Comparison of ENCODE assay signal across 12 cellular contexts in genomic region chr5:53037141-53037859, GRCh38. TPM values are rescaled to one million over a fixed set of nuclear protein-coding genes. Genes with fewer than 3 reads are reported as not detected.
A peak's percentile ranks its signal among the peaks of the same experiment; 100 is the strongest.
DNase-seq lines count a peak whose midpoint lies in the region; ATAC-seq, FAIRE-seq and TF ChIP-seq lines count a peak whose summit lies in the region.
"Had no signal": no experiment of that assay in that cellular context is flagged by ENCODE, and none has a peak within 500 bp of the region (broad histone marks: within the 10 kb centered on the region; RNA-seq: fewer than 3 reads in every experiment).

No MANE protein-coding gene starts in this region.

- 33% methylated on average over 3 of the region's 3 CpGs for WGBS in A549 (ENCODE audit: missing lambda C conversion rate)

- H3K27me3 Mint-ChIP-seq in mesothelial cell of epicardium (ENCODE audit: low read depth): no peaks in the 10 kb centered on the region

- intact Hi-C loops in Right ventricle myocardium inferior (cut with DNase I): loop anchor here (10.0 kb wide), 1 partner anchor 52 kb away; the partner anchor contains the start of gene ITGA2

- ATAC-seq in A549 (peak; percentile 71 to 79), Right ventricle myocardium inferior (no peak)

- no peaks in the 10 kb centered on the region for H3K9me3 ChIP-seq in A549

- H3K4me2 ChIP-seq in A549: peak overlapping the region; percentile 59

- TF ChIP-seq EP300 in A549 (IDR thresholded peaks at IDR 0.05): no peak

- CTCF ChIA-PET in A549 (lab: Yijun Ruan, JAX): interaction anchor here (1.0 to 7.3 kb wide), 5 partner anchors 7 to 89 kb away, joined by 3 to 43 read pairs (median 16); partner anchors contain the start of gene ITGA2

- POLR2A ChIA-PET in A549 (lab: Yijun Ruan, JAX): interaction anchor here (1.0 kb wide), 2 partner anchors 48 to 61 kb away, joined by 3 read pairs; partner anchors contain the start of gene ITGA2

- FAIRE-seq in A549 (lab: Jason Lieb, UNC): peak; percentile 56
- FAIRE-seq: GM12891 had no signal

- no peaks in the 10 kb centered on the region for H3K36me3 Mint-ChIP-seq in mesothelial cell of epicardium

- no peak for TF ChIP-seq POLR2A in A549 (IDR thresholded peaks at IDR 0.05; ENCODE audit: low read length)

- no peak overlapping the region for H3K4me3 Mint-ChIP-seq in mesothelial cell of epicardium

- H3K4me1 Mint-ChIP-seq in mesothelial cell of epicardium: peaks cover 19% of the 10 kb centered on the region

- DNase-seq in A549 (ENCODE audit: low read depth in 1 of 2, low spot score in 1 of 2) (peak; percentile 40 to 60), M059J (ENCODE audit: low read depth) (peak; percentile 85), brain pericyte (ENCODE audit: low read depth, low spot score) (peak; percentile 20), mesothelial cell of epicardium (ENCODE audit: low spot score in 2 of 2, unreplicated experiment in 2 of 2) (no peak), T-helper 2 cell (no peak), ecto neural progenitor cell (ENCODE audit: low spot score) (no peak), Right ventricle myocardium inferior (ENCODE audit: missing footprints) (no peak)
- DNase-seq in stimulated activated CD4-positive, alpha-beta T cell treated with anti-CD3 and anti-CD28 coated beads, Interleukin-4, amount 100 ng/mL, for 1 hour: no peak
- DNase-seq: activated CD4-positive, alpha-beta T cell treated with anti-CD3 and anti-CD28 coated beads for 4 hours; central memory CD4-positive, alpha-beta T cell; NCI-H1436 treated with DMSO at 0.1 percent for 48 hours had no signal

- TF ChIP-seq CTCF in A549 (IDR thresholded peaks at IDR 0.05) (no peak), mesothelial cell of epicardium (IDR thresholded peaks at IDR 0.05; ENCODE audit: unreplicated experiment) (no peak)

- TF ChIP-seq RAD21 in A549 (conservative IDR thresholded peaks at IDR 0.05 in 1 of 2, IDR thresholded peaks at IDR 0.05 in 1 of 2): no peak

- no peak overlapping the region for H3K4me3 ChIP-seq in A549

- no peaks in the 10 kb centered on the region for H3K9me3 Mint-ChIP-seq in mesothelial cell of epicardium

- peak overlapping the region; percentile 8 for H3K27ac Mint-ChIP-seq in mesothelial cell of epicardium

- peaks cover 59% of the 10 kb centered on the region for H3K4me1 ChIP-seq in A549

- peak overlapping the region; percentile 46 to 70 for H3K27ac ChIP-seq in A549

TF ChIP-seq in A549, 52 proteins besides CTCF, POLR2A, EP300 and RAD21:
- peak; percentile 23 to 28; a peak in 2 of 4 replicates for TF ChIP-seq CEBPB (IDR thresholded peaks at IDR 0.05)
- TF ChIP-seq HES2 (IDR thresholded peaks at IDR 0.05): no peak
- peak; percentile 16; the same call in 1 of the 2 replicates for TF ChIP-seq FOSL2 (IDR thresholded peaks at IDR 0.05)
- TF ChIP-seq FOSL2 (CRISPR knock-in tag; IDR thresholded peaks at IDR 0.05): peak; percentile 76
- TF ChIP-seq JUNB (IDR thresholded peaks at IDR 0.05): peak; percentile 56; the same call in 1 of the 2 replicates
- no peak for TF ChIP-seq MAFK (IDR thresholded peaks at IDR 0.05; ENCODE audit: partially characterized antibody)

RNA-seq across cellular contexts. Expression of gene ITGA2, which starts 48.1 kb away (rescaled TPM):
- polyA plus RNA-seq in A549 (2011; rRNA removed) (28.0 and 29.7 TPM in 2 replicates), A549 (2017; fragmentation: RNase III; extraction: RNeasy Plus Mini Kit Qiagen cat#74134 plus additional on column Dnase treatment) (8.5 to 9.7 TPM (median 9.3 TPM) in 3 replicates)
- 1.7 and 2.2 TPM in 2 replicates for polyA plus RNA-seq in A549 (2012; cell fraction: cytosol; rRNA removed)
- 2.7 and 3.4 TPM in 2 replicates for polyA plus RNA-seq in A549 (2012; cell fraction: nucleus; rRNA removed)
- 32.7 and 33.9 TPM in 2 replicates for polyA minus RNA-seq in A549 (2011; rRNA and poly(A)+ RNA removed)
- 24.6 and 30.1 TPM in 2 replicates for total RNA-seq in M059J (2014; rRNA removed; shearing (Covaris generic))
- total RNA-seq in mesothelial cell of epicardium (4.1 to 4.7 TPM (median 4.1 TPM) in 3 replicates), Right ventricle myocardium inferior (0.78 TPM)

Comparison
In these comparisons a context has a peak if more than half of its experiments do, and no peak if none do; other contexts are left out.
1. DNase-seq: peak in A549 (2 of 2), M059J (single experiment) and brain pericyte (single experiment); none in mesothelial cell of epicardium (0 of 2), stimulated activated CD4-positive, alpha-beta T cell treated with anti-CD3 and anti-CD28 coated beads, Interleukin-4, amount 100 ng/mL, for 1 hour (single experiment), T-helper 2 cell (0 of 5), ecto neural progenitor cell (single experiment) and Right ventricle myocardium inferior (single experiment).